1 cellular context compared by ENCODE assay signal in the genomic region with DNA sequence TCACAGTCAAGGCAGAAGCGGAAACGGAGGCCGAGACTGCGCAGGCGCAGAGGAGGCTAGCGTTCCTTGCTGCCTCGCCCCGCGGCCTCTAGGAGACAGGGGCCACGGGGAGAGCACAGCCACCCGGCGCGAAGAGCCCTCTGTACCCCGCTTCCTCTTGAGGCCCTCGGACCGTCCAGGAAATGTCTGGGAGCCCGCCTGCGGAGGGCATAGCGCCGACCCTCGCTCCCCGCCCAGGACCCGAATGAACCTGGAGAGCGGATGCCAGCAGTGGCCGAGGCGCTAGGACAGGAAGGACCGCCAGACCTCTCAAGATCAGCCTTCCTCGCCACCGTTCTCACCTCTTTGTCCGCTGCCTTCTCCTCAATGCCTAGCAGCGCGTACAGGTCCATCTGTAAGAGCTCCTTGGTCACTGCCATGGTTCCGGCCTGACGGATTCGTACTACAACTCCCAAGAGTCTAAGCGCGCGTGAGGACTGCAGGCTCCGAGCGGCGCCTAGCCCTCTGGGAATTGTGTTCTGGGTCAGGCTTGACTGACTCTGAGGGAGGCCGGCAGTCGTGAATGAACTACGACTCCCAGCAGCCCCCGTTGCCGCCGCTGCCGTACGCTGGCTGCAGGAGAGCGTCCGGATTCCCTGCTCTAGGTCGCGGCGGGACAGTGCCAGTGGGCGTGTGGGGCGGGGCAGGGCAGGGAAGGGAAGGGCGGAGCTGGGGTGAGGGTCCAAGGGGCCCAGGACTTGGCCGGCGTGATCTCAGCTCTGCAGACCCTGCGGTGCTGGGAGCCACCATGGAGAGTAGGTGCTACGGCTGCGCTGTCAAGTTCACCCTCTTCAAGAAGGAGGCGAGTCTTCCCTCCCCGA.
TF ChIP-seq lines count a peak whose summit lies in the region.

A gene with protein sequence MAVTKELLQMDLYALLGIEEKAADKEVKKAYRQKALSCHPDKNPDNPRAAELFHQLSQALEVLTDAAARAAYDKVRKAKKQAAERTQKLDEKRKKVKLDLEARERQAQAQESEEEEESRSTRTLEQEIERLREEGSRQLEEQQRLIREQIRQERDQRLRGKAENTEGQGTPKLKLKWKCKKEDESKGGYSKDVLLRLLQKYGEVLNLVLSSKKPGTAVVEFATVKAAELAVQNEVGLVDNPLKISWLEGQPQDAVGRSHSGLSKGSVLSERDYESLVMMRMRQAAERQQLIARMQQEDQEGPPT (minus strand): TSS at position 446 of the 860 bp plus-strand sequence. CDS start 27 bp downstream, at position 419.
A gene with protein sequence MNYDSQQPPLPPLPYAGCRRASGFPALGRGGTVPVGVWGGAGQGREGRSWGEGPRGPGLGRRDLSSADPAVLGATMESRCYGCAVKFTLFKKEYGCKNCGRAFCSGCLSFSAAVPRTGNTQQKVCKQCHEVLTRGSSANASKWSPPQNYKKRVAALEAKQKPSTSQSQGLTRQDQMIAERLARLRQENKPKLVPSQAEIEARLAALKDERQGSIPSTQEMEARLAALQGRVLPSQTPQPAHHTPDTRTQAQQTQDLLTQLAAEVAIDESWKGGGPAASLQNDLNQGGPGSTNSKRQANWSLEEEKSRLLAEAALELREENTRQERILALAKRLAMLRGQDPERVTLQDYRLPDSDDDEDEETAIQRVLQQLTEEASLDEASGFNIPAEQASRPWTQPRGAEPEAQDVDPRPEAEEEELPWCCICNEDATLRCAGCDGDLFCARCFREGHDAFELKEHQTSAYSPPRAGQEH (plus strand): TSS at position 62 of the 860 bp plus-strand sequence. CDS start 501 bp downstream, at position 563.

TF ChIP-seq in HepG2, 621 proteins besides CTCF, POLR2A, EP300 and RAD21 (continued from another document and continues in another):
- TF ChIP-seq, protein P1, sequence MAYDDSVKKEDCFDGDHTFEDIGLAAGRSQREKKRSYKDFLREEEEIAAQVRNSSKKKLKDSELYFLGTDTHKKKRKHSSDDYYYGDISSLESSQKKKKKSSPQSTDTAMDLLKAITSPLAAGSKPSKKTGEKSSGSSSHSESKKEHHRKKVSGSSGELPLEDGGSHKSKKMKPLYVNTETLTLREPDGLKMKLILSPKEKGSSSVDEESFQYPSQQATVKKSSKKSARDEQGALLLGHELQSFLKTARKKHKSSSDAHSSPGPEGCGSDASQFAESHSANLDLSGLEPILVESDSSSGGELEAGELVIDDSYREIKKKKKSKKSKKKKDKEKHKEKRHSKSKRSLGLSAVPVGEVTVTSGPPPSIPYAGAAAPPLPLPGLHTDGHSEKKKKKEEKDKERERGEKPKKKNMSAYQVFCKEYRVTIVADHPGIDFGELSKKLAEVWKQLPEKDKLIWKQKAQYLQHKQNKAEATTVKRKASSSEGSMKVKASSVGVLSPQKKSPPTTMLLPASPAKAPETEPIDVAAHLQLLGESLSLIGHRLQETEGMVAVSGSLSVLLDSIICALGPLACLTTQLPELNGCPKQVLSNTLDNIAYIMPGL (CRISPR knock-in tag; IDR thresholded peaks at IDR 0.05; ENCODE audit: borderline replicate concordance in 1 of 2, low read depth in 1 of 2): peak in 1 of 2 experiments; percentile 76; a peak in 3 of 4 replicates
- TF ChIP-seq ZSCAN29 (CRISPR knock-in tag; conservative IDR thresholded peaks at IDR 0.05) (no peak; the same call in 1 of the 2 replicates), SIX4 (CRISPR knock-in tag; IDR thresholded peaks at IDR 0.05) (no peak), CHD4 (IDR thresholded peaks at IDR 0.05; ENCODE audit: borderline replicate concordance, low read length) (no peak; the same call in 1 of the 2 replicates), TBX3 (IDR thresholded peaks at IDR 0.05; ENCODE audit: borderline replicate concordance) (no peak), HNRNPH1 (optimal IDR thresholded peaks at IDR 0.05; ENCODE audit: low read depth, low read length) (peak; percentile 35), BRD4 (CRISPR knock-in tag; IDR thresholded peaks at IDR 0.05) (no peak; the same call in 1 of the 2 replicates), ATAD3A (CRISPR knock-in tag; IDR thresholded peaks at IDR 0.05) (no peak), THAP11 (CRISPR knock-in tag; IDR thresholded peaks at IDR 0.05) (peak; percentile 99), KDM6A (CRISPR knock-in tag; IDR thresholded peaks at IDR 0.05; ENCODE audit: low read depth) (no peak), TSC22D2 (CRISPR knock-in tag; IDR thresholded peaks at IDR 0.05; ENCODE audit: borderline replicate concordance) (peak; percentile 14; the same call in 1 of the 2 replicates), ELF3 (CRISPR knock-in tag; IDR thresholded peaks at IDR 0.05) (peak; percentile 44), MAF1 (CRISPR knock-in tag; IDR thresholded peaks at IDR 0.05; ENCODE audit: borderline replicate concordance) (no peak; the same call in 1 of the 2 replicates), ZNF543 (CRISPR knock-in tag; IDR thresholded peaks at IDR 0.05) (no peak; the same call in 1 of the 2 replicates), ZBTB20 (CRISPR knock-in tag; IDR thresholded peaks at IDR 0.05; ENCODE audit: borderline replicate concordance, low read depth) (0 out of 2 replicates have a peak, but pooled peaks have one; percentile 27), ZNF768 (CRISPR knock-in tag; IDR thresholded peaks at IDR 0.05) (peak; percentile 40; the same call in 1 of the 2 replicates), ZNF546 (CRISPR knock-in tag; conservative IDR thresholded peaks at IDR 0.05) (no peak; the same call in 1 of the 2 replicates), ARNT (IDR thresholded peaks at IDR 0.05) (no peak), ZNF737 (CRISPR knock-in tag; IDR thresholded peaks at IDR 0.05; ENCODE audit: borderline replicate concordance) (no peak), ZNF713 (CRISPR knock-in tag; IDR thresholded peaks at IDR 0.05) (0 out of 2 replicates have a peak, but pooled peaks have one; percentile 5), FOXP1 (IDR thresholded peaks at IDR 0.05) (no peak), FOXP1 (CRISPR knock-in tag; IDR thresholded peaks at IDR 0.05) (no peak), ZNF224 (CRISPR knock-in tag; IDR thresholded peaks at IDR 0.05) (0 out of 2 replicates have a peak, but pooled peaks have one; percentile 55), ZNF260 (CRISPR knock-in tag; IDR thresholded peaks at IDR 0.05; ENCODE audit: borderline replicate concordance, low read depth) (no peak), HOXD1 (CRISPR knock-in tag; IDR thresholded peaks at IDR 0.05) (no peak; the same call in 1 of the 2 replicates), ZNF572 (CRISPR knock-in tag; IDR thresholded peaks at IDR 0.05) (no peak), PAF1 (CRISPR knock-in tag; IDR thresholded peaks at IDR 0.05) (no peak), ZNF614 (CRISPR knock-in tag; IDR thresholded peaks at IDR 0.05; ENCODE audit: borderline replicate concordance) (peak; percentile 28; the same call in 1 of the 2 replicates), ZNF607 (CRISPR knock-in tag; IDR thresholded peaks at IDR 0.05; ENCODE audit: borderline replicate concordance) (no peak; the same call in 1 of the 2 replicates)
- TF ChIP-seq, protein P2, sequence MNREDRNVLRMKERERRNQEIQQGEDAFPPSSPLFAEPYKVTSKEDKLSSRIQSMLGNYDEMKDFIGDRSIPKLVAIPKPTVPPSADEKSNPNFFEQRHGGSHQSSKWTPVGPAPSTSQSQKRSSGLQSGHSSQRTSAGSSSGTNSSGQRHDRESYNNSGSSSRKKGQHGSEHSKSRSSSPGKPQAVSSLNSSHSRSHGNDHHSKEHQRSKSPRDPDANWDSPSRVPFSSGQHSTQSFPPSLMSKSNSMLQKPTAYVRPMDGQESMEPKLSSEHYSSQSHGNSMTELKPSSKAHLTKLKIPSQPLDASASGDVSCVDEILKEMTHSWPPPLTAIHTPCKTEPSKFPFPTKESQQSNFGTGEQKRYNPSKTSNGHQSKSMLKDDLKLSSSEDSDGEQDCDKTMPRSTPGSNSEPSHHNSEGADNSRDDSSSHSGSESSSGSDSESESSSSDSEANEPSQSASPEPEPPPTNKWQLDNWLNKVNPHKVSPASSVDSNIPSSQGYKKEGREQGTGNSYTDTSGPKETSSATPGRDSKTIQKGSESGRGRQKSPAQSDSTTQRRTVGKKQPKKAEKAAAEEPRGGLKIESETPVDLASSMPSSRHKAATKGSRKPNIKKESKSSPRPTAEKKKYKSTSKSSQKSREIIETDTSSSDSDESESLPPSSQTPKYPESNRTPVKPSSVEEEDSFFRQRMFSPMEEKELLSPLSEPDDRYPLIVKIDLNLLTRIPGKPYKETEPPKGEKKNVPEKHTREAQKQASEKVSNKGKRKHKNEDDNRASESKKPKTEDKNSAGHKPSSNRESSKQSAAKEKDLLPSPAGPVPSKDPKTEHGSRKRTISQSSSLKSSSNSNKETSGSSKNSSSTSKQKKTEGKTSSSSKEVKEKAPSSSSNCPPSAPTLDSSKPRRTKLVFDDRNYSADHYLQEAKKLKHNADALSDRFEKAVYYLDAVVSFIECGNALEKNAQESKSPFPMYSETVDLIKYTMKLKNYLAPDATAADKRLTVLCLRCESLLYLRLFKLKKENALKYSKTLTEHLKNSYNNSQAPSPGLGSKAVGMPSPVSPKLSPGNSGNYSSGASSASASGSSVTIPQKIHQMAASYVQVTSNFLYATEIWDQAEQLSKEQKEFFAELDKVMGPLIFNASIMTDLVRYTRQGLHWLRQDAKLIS (CRISPR knock-in tag; IDR thresholded peaks at IDR 0.05): no peak
- TF ChIP-seq, protein P3, sequence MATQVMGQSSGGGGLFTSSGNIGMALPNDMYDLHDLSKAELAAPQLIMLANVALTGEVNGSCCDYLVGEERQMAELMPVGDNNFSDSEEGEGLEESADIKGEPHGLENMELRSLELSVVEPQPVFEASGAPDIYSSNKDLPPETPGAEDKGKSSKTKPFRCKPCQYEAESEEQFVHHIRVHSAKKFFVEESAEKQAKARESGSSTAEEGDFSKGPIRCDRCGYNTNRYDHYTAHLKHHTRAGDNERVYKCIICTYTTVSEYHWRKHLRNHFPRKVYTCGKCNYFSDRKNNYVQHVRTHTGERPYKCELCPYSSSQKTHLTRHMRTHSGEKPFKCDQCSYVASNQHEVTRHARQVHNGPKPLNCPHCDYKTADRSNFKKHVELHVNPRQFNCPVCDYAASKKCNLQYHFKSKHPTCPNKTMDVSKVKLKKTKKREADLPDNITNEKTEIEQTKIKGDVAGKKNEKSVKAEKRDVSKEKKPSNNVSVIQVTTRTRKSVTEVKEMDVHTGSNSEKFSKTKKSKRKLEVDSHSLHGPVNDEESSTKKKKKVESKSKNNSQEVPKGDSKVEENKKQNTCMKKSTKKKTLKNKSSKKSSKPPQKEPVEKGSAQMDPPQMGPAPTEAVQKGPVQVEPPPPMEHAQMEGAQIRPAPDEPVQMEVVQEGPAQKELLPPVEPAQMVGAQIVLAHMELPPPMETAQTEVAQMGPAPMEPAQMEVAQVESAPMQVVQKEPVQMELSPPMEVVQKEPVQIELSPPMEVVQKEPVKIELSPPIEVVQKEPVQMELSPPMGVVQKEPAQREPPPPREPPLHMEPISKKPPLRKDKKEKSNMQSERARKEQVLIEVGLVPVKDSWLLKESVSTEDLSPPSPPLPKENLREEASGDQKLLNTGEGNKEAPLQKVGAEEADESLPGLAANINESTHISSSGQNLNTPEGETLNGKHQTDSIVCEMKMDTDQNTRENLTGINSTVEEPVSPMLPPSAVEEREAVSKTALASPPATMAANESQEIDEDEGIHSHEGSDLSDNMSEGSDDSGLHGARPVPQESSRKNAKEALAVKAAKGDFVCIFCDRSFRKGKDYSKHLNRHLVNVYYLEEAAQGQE (IDR thresholded peaks at IDR 0.05; ENCODE audit: borderline replicate concordance in 1 of 2, low read depth in 1 of 2, low read length in 2 of 2): no peak
- TF ChIP-seq, protein P4, sequence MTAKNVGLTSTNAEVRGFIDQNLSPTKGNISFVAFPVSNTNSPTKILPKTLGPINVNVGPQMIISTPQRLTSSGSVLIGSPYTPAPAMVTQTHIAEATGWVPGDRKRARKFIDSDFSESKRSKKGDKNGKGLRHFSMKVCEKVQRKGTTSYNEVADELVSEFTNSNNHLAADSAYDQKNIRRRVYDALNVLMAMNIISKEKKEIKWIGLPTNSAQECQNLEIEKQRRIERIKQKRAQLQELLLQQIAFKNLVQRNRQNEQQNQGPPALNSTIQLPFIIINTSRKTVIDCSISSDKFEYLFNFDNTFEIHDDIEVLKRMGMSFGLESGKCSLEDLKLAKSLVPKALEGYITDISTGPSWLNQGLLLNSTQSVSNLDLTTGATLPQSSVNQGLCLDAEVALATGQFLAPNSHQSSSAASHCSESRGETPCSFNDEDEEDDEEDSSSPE (CRISPR knock-in tag; IDR thresholded peaks at IDR 0.05): peak; percentile 65
- TF ChIP-seq, protein P5, sequence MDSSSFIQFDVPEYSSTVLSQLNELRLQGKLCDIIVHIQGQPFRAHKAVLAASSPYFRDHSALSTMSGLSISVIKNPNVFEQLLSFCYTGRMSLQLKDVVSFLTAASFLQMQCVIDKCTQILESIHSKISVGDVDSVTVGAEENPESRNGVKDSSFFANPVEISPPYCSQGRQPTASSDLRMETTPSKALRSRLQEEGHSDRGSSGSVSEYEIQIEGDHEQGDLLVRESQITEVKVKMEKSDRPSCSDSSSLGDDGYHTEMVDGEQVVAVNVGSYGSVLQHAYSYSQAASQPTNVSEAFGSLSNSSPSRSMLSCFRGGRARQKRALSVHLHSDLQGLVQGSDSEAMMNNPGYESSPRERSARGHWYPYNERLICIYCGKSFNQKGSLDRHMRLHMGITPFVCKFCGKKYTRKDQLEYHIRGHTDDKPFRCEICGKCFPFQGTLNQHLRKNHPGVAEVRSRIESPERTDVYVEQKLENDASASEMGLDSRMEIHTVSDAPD (CRISPR knock-in tag; IDR thresholded peaks at IDR 0.05): peak; percentile 67; the same call in 1 of the 2 replicates
- TF ChIP-seq, protein P6, sequence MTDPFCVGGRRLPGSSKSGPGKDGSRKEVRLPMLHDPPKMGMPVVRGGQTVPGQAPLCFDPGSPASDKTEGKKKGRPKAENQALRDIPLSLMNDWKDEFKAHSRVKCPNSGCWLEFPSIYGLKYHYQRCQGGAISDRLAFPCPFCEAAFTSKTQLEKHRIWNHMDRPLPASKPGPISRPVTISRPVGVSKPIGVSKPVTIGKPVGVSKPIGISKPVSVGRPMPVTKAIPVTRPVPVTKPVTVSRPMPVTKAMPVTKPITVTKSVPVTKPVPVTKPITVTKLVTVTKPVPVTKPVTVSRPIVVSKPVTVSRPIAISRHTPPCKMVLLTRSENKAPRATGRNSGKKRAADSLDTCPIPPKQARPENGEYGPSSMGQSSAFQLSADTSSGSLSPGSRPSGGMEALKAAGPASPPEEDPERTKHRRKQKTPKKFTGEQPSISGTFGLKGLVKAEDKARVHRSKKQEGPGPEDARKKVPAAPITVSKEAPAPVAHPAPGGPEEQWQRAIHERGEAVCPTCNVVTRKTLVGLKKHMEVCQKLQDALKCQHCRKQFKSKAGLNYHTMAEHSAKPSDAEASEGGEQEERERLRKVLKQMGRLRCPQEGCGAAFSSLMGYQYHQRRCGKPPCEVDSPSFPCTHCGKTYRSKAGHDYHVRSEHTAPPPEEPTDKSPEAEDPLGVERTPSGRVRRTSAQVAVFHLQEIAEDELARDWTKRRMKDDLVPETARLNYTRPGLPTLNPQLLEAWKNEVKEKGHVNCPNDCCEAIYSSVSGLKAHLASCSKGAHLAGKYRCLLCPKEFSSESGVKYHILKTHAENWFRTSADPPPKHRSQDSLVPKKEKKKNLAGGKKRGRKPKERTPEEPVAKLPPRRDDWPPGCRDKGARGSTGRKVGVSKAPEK (CRISPR knock-in tag; IDR thresholded peaks at IDR 0.05; ENCODE audit: borderline replicate concordance): no peak
- TF ChIP-seq, protein P7, sequence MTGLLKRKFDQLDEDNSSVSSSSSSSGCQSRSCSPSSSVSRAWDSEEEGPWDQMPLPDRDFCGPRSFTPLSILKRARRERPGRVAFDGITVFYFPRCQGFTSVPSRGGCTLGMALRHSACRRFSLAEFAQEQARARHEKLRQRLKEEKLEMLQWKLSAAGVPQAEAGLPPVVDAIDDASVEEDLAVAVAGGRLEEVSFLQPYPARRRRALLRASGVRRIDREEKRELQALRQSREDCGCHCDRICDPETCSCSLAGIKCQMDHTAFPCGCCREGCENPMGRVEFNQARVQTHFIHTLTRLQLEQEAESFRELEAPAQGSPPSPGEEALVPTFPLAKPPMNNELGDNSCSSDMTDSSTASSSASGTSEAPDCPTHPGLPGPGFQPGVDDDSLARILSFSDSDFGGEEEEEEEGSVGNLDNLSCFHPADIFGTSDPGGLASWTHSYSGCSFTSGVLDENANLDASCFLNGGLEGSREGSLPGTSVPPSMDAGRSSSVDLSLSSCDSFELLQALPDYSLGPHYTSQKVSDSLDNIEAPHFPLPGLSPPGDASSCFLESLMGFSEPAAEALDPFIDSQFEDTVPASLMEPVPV (CRISPR knock-in tag; IDR thresholded peaks at IDR 0.05): peak; percentile 88; the same call in 1 of the 2 replicates
